ENCODE assay signal across 16 cellular contexts in genomic region chr5:172156541-172156994, GRCh38. TPM values are rescaled to one million over a fixed set of nuclear protein-coding genes. Genes with fewer than 3 reads are reported as not detected.
DNase-seq lines count a peak whose midpoint lies in the region; ATAC-seq and TF ChIP-seq lines count a peak whose summit lies in the region.
"Had no signal": no experiment of that assay in that cellular context is flagged by ENCODE, and none has a peak within 500 bp of the region (broad histone marks: within the 10 kb centered on the region; RNA-seq: fewer than 3 reads in every experiment).

No MANE protein-coding gene starts in this region.

- peaks cover 75% of the 10 kb centered on the region for H3K36me3 Mint-ChIP-seq in activated naive CD4-positive, alpha-beta T cell treated with anti-CD3 and anti-CD28 coated beads, Interleukin-2, amount 10 ng/mL, durations not matched to agents 7 days and 5 days
- peaks cover 46% of the 10 kb centered on the region for H3K36me3 Mint-ChIP-seq in activated naive CD8-positive, alpha-beta T cell treated with anti-CD3 and anti-CD28 coated beads, Interleukin-2, amount 50 U/mL, for 24 hours (ENCODE audit: low read depth)

- H3K4me3 ChIP-seq in right lobe of liver (no peak overlapping the region), upper lobe of left lung (no peak overlapping the region)
- H3K4me3 ChIP-seq: vagina had no signal

- no peaks in the 10 kb centered on the region for H3K27me3 ChIP-seq in right lobe of liver
- no peaks in the 10 kb centered on the region for H3K27me3 ChIP-seq in upper lobe of left lung
- H3K27me3 ChIP-seq: vagina had no signal

- H3K9me3 ChIP-seq in right lobe of liver (no peaks in the 10 kb centered on the region), upper lobe of left lung (no peaks in the 10 kb centered on the region)
- H3K9me3 ChIP-seq: vagina had no signal

- intact Hi-C loops in right lobe of liver (cut with DNase I), result no loop called here

- no peak overlapping the region for H3K4me3 Mint-ChIP-seq in activated naive CD4-positive, alpha-beta T cell treated with anti-CD3 and anti-CD28 coated beads, Interleukin-2, amount 10 ng/mL, durations not matched to agents 7 days and 5 days
- H3K4me3 Mint-ChIP-seq in activated naive CD8-positive, alpha-beta T cell treated with anti-CD3 and anti-CD28 coated beads, Interleukin-2, amount 50 U/mL, for 24 hours, result no peak overlapping the region

- H3K9me3 Mint-ChIP-seq in activated naive CD4-positive, alpha-beta T cell treated with anti-CD3 and anti-CD28 coated beads, Interleukin-2, amount 10 ng/mL, durations not matched to agents 7 days and 5 days, result no peaks in the 10 kb centered on the region
- H3K9me3 Mint-ChIP-seq in activated naive CD8-positive, alpha-beta T cell treated with anti-CD3 and anti-CD28 coated beads, Interleukin-2, amount 50 U/mL, for 24 hours, result no peaks in the 10 kb centered on the region

- TF ChIP-seq POLR2A in right lobe of liver (IDR thresholded peaks at IDR 0.05) (no peak), upper lobe of left lung (IDR thresholded peaks at IDR 0.05) (no peak)

- H3K27ac Mint-ChIP-seq in activated naive CD4-positive, alpha-beta T cell treated with anti-CD3 and anti-CD28 coated beads, Interleukin-2, amount 10 ng/mL, durations not matched to agents 7 days and 5 days, result peak overlapping the region; percentile 55
- peak overlapping the region; percentile 74 for H3K27ac Mint-ChIP-seq in activated naive CD8-positive, alpha-beta T cell treated with anti-CD3 and anti-CD28 coated beads, Interleukin-2, amount 50 U/mL, for 24 hours

- no peaks in the 10 kb centered on the region for H3K27me3 Mint-ChIP-seq in activated naive CD4-positive, alpha-beta T cell treated with anti-CD3 and anti-CD28 coated beads, Interleukin-2, amount 10 ng/mL, durations not matched to agents 7 days and 5 days
- H3K27me3 Mint-ChIP-seq in activated naive CD8-positive, alpha-beta T cell treated with anti-CD3 and anti-CD28 coated beads, Interleukin-2, amount 50 U/mL, for 24 hours, result no peaks in the 10 kb centered on the region

- H3K4me1 ChIP-seq in right lobe of liver (no peaks in the 10 kb centered on the region), upper lobe of left lung (peaks cover 10 to 36% (median 17%) of the 10 kb centered on the region in 4 donors)
- H3K4me1 ChIP-seq: vagina had no signal

- peak in 2 of 4 donors; percentile 38 to 46 for TF ChIP-seq EP300 in upper lobe of left lung (IDR thresholded peaks at IDR 0.05)

- peaks cover 62% of the 10 kb centered on the region for H3K4me1 Mint-ChIP-seq in activated naive CD4-positive, alpha-beta T cell treated with anti-CD3 and anti-CD28 coated beads, Interleukin-2, amount 10 ng/mL, durations not matched to agents 7 days and 5 days
- H3K4me1 Mint-ChIP-seq in activated naive CD8-positive, alpha-beta T cell treated with anti-CD3 and anti-CD28 coated beads, Interleukin-2, amount 50 U/mL, for 24 hours, result peaks cover 71% of the 10 kb centered on the region

- no peak overlapping the region for H3K27ac ChIP-seq in right lobe of liver
- H3K27ac ChIP-seq in upper lobe of left lung, result peak overlapping the region in 3 of 4 donors; percentile 46 to 57 (median 50)
- H3K27ac ChIP-seq: vagina had no signal

- peaks cover 0 to 5% (median 0%) of the 10 kb centered on the region in 4 donors for H3K36me3 ChIP-seq in right lobe of liver
- peaks cover 0 to 16% (median 5%) of the 10 kb centered on the region in 4 donors for H3K36me3 ChIP-seq in upper lobe of left lung

- CTCF ChIA-PET in activated naive CD4-positive, alpha-beta T cell treated with anti-CD3 and anti-CD28 coated beads, Interleukin-2, amount 10 ng/mL, durations not matched to agents 7 days and 5 days (lab: Charles Lee), result interaction anchor here (1.0 to 1.4 kb wide), 2 partner anchors 11 to 26 kb away, joined by 3 to 5 read pairs; no protein-coding TSS in a partner anchor

- WGBS in right lobe of liver (ENCODE audit: insufficient coverage, low coverage, low lambda C conversion rate, missing lambda C conversion rate), result 34% methylated on average over 7 of the region's 13 CpGs
- 64 to 81% methylated on average over 13 of the region's 13 CpGs for WGBS in upper lobe of left lung, 2 donors

- no peak for TF ChIP-seq CTCF in right lobe of liver (IDR thresholded peaks at IDR 0.05)
- TF ChIP-seq CTCF in upper lobe of left lung (IDR thresholded peaks at IDR 0.05), result no peak

- no peak for DNase-seq in activated naive CD4-positive, alpha-beta T cell treated with anti-CD3 and anti-CD28 coated beads, Interleukin-2, amount 10 ng/mL, durations not matched to agents 7 days and 5 days
- DNase-seq in activated naive CD4-positive, alpha-beta T cell treated with Interleukin-2 at 50 U/mL for 16 hours, result no peak
- DNase-seq in activated naive CD8-positive, alpha-beta T cell treated with anti-CD3 and anti-CD28 coated beads, Interleukin-2, amount 50 U/mL, for 24 hours, result no peak
- peak in 1 of 3 donors; percentile 66 for DNase-seq in right lobe of liver
- DNase-seq in upper lobe of left lung, result no peak
- DNase-seq: effector memory CD4-positive, alpha-beta T cell; HCEC 1CT; NCI-H345; PC-3; stimulated activated CD4-positive, alpha-beta T cell treated with anti-CD3 and anti-CD28 coated beads, Interleukin-12 subunit alpha, Interleukin-12 subunit beta, amount 100 ng/mL, for 4 hours had no signal

- no peak for ATAC-seq in activated naive CD8-positive, alpha-beta T cell treated with anti-CD3 and anti-CD28 coated beads, Interleukin-2, amount 50 U/mL, for 24 hours
- ATAC-seq in right lobe of liver, result peak; percentile 78 to 87 (median 82)
- ATAC-seq in upper lobe of left lung (ENCODE audit: low FRiP score in 2 of 2), result peak in 1 of 2 donors; percentile 66
- no peak for ATAC-seq in GM18861 (IDR thresholded peaks at IDR 0.05; ENCODE audit: unreplicated experiment)
- no peak for ATAC-seq in HG03039 (IDR thresholded peaks at IDR 0.05; ENCODE audit: unreplicated experiment)
- no peak for ATAC-seq in HG02588 (IDR thresholded peaks at IDR 0.05; ENCODE audit: unreplicated experiment)
- ATAC-seq: PC-3 had no signal

RNA-seq across cellular contexts. Expression of gene STK10, which starts 31.5 kb away (rescaled TPM):
- total RNA-seq in right lobe of liver (10 to 100 TPM in 2 of 6 experiments, 1 to 10 TPM in 4; 6.9 to 27.4 (median 9.0) TPM), upper lobe of left lung (100 to 1,000 TPM in 2 of 6 donors, 10 to 100 TPM in 4; 50.6 to 170 (median 60.5) TPM)

RNA-seq across cellular contexts. Expression of gene EFCAB9, which starts 37.4 kb away (rescaled TPM):
- total RNA-seq in right lobe of liver (not detected), upper lobe of left lung (not detected)
- total RNA-seq: activated CD8-positive, alpha-beta memory T cell treated with anti-CD3 and anti-CD28 coated beads for 36 hours; astrocyte; PC-3; vagina had no signal

Comparison
In these comparisons a context has a peak if more than half of its experiments do, and no peak if none do; other contexts are left out.
1. ATAC-seq: peak in right lobe of liver (4 of 4); none in activated naive CD8-positive, alpha-beta T cell treated with anti-CD3 and anti-CD28 coated beads, Interleukin-2, amount 50 U/mL, for 24 hours (single experiment), GM18861 (single experiment), HG03039 (single experiment) and HG02588 (single experiment).
2. H3K27ac ChIP-seq: peak in upper lobe of left lung (3 of 4); none in right lobe of liver (0 of 3).